ENCODE assay signal across 8 cellular contexts in the genomic region with DNA sequence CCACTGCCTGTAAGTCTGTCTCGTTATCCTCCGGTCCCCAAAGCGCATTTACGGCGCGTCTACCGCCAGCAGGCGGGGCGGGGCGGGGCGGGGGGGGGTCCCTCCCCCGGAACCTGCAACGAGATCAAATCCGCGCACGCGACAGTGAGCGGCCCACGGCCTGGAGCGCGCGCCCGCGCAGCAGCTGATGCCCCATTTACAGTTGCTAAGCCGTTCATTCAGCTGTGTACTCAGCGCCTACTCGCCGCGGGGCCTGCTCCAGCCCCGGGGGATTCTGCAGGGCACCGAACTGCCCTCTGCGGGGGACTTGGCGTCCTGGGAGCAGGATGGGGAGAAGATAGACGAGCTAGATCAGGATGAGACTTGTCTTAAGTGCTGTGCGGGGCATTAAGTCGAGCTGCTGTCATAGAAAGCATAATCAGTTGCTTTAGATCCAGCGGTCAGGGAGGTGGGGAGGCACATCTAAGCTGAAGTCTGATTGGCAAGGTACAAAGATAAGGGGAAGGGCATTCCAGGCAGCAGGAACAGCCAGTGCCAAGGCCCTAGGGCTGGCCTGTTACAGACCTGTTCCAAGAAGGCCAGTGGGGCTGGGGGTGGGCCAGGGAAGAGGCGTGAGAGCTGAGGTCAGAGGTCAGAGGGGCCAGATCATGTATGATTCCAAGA. TPM values are rescaled to one million over a fixed set of nuclear protein-coding genes. Genes with fewer than 3 reads are reported as not detected.
DNase-seq lines count a peak whose midpoint lies in the region; ATAC-seq and TF ChIP-seq lines count a peak whose summit lies in the region.

No MANE protein-coding gene starts in this region.

- no peaks in the 10 kb centered on the region for H3K27me3 ChIP-seq in muscle layer of colon (ENCODE audit: control insufficient read depth in 1 of 2, insufficient read depth in 2 of 2, low read length in 2 of 2)

- H3K9ac ChIP-seq in muscle layer of colon (ENCODE audit: low read length) = peak overlapping the region; percentile 41

- no peak for ATAC-seq in HG03457 (IDR thresholded peaks at IDR 0.05; ENCODE audit: unreplicated experiment)

- no peak for TF ChIP-seq CTCF in epithelial cell of esophagus (IDR thresholded peaks at IDR 0.05; ENCODE audit: insufficient read depth, low read depth, low read length, missing control alignments)

- peak overlapping the region; percentile 86 for H3K27ac ChIP-seq in muscle layer of colon (ENCODE audit: low read depth, low read length)

- peak overlapping the region; percentile 75 for H3K4me3 ChIP-seq in epithelial cell of esophagus (ENCODE audit: low read length)
- H3K4me3 ChIP-seq in muscle layer of colon (ENCODE audit: low read depth in 1 of 2, low read length in 2 of 2) = peak overlapping the region; percentile 72 to 84

- peaks cover 25% of the 10 kb centered on the region for H3K4me1 ChIP-seq in muscle layer of colon (ENCODE audit: insufficient read depth, low read length)

- H3K9me3 ChIP-seq in muscle layer of colon (ENCODE audit: low read length) = no peaks in the 10 kb centered on the region

- DNase-seq in G401 (ENCODE audit: low spot score) (peak; percentile 76), HS-27A (ENCODE audit: low read depth) (peak; percentile 40), NOMO-1 (lab: John Stamatoyannopoulos, UW; ENCODE audit: unreplicated experiment in 2 of 2) (peak; percentile 49 to 73), epithelial cell of esophagus (ENCODE audit: low read depth) (peak; percentile 77)
- peak; percentile 79 for DNase-seq in activated CD8-positive, alpha-beta memory T cell treated with anti-CD3 and anti-CD28 coated beads, Interleukin-2, amount 50 U/mL, for 48 hours
- DNase-seq in stimulated activated CD8-positive, alpha-beta memory T cell treated with anti-CD3 and anti-CD28 coated beads, Interleukin-7, amount 100 ng/mL, for 4 hours (ENCODE audit: low read depth in 2 of 2) = peak; percentile 61 to 80

- H3K36me3 ChIP-seq in muscle layer of colon (ENCODE audit: insufficient read depth, low read length) = no peaks in the 10 kb centered on the region

- in situ Hi-C loops in G401 (cut with HindIII; ENCODE audit: low sequenced_read_pairs) = no loop called here

RNA-seq across cellular contexts. Expression of gene CCDC85C, which starts 1.4 kb away (rescaled TPM):
- total RNA-seq in G401 (2014; rRNA removed; shearing (Covaris generic)) = 20.4 and 25.8 TPM in 2 replicates

RNA-seq across cellular contexts. Expression of gene HHIPL1, which starts 39.5 kb away (rescaled TPM):
- total RNA-seq in G401 (2014; rRNA removed; shearing (Covaris generic)) = 0.20 TPM in 1 of 2 replicates, not detected in the other
